In the genomic region with DNA sequence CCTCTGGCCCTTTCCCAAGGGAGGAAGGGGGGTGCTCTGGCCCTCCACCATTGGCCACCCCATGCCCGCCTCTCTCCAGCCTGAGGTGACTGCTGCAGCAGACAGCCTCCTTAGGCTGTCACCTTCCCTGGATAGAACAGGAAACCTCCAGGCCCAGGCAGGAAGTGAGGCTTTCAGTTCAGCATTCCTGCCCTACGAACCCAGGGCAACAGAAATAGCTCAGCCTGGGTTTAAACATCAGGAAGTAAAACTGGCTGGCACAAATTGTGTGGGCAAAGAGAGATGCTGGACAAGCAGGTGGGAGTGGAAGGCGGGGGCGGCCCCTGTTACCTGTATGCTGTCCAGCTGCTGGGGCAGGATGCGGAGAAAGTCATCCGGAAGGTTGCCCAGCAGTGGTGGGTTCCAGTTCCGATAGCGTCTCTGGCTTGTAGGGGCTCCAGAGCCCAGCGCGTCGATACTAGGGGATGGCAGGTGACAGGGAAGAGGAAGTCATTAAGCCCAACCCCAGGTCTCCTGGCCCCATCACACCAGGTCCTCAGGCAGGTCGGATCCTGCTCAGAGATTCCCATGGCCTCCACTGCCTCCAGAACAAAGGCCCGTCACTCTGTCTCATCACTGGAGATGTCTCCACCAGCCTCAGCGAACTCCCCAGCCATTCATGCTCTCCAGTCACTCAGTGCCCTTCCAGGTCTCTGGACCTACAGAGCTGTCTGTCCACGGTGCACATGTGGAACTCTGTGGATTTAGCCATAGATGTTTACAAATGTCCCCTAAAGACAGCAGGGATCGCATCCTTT, we compare ENCODE assay signal across 1 cellular context.
TF ChIP-seq lines count a peak whose summit lies in the region.

No MANE protein-coding gene starts in this region.

TF ChIP-seq in IMR-90, 13 proteins besides CTCF, POLR2A, EP300 and RAD21:
- TF ChIP-seq SMC3 (IDR thresholded peaks at IDR 0.05; ENCODE audit: low read depth, low read length): no peak
- no peak for TF ChIP-seq MXI1 (IDR thresholded peaks at IDR 0.05; ENCODE audit: borderline replicate concordance, low read depth, low read length)
- TF ChIP-seq RCOR1 (IDR thresholded peaks at IDR 0.05; ENCODE audit: insufficient replicate concordance, low read length): no peak
- TF ChIP-seq BHLHE40 (IDR thresholded peaks at IDR 0.05; ENCODE audit: low read depth, low read length): no peak
- TF ChIP-seq RFX5 (IDR thresholded peaks at IDR 0.05; ENCODE audit: low read depth, low read length): no peak
- TF ChIP-seq, protein P1, sequence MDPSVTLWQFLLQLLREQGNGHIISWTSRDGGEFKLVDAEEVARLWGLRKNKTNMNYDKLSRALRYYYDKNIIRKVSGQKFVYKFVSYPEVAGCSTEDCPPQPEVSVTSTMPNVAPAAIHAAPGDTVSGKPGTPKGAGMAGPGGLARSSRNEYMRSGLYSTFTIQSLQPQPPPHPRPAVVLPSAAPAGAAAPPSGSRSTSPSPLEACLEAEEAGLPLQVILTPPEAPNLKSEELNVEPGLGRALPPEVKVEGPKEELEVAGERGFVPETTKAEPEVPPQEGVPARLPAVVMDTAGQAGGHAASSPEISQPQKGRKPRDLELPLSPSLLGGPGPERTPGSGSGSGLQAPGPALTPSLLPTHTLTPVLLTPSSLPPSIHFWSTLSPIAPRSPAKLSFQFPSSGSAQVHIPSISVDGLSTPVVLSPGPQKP (IDR thresholded peaks at IDR 0.05; ENCODE audit: borderline replicate concordance, low read depth, low read length): no peak
- no peak for TF ChIP-seq FOS (IDR thresholded peaks at IDR 0.05; ENCODE audit: low read depth, low read length)
- no peak for TF ChIP-seq MAFK (IDR thresholded peaks at IDR 0.05; ENCODE audit: low read depth, low read length)
- TF ChIP-seq, protein P2, sequence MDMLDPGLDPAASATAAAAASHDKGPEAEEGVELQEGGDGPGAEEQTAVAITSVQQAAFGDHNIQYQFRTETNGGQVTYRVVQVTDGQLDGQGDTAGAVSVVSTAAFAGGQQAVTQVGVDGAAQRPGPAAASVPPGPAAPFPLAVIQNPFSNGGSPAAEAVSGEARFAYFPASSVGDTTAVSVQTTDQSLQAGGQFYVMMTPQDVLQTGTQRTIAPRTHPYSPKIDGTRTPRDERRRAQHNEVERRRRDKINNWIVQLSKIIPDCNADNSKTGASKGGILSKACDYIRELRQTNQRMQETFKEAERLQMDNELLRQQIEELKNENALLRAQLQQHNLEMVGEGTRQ (IDR thresholded peaks at IDR 0.05; ENCODE audit: low read depth, low read length): no peak
- no peak for TF ChIP-seq NFE2L2 (IDR thresholded peaks at IDR 0.05; ENCODE audit: low read depth, low read length)
- no peak for TF ChIP-seq CEBPB (IDR thresholded peaks at IDR 0.05; ENCODE audit: low read depth, low read length)
- TF ChIP-seq CHD1 (IDR thresholded peaks at IDR 0.05; ENCODE audit: low read depth, low read length): no peak
- TF ChIP-seq MAZ (IDR thresholded peaks at IDR 0.05; ENCODE audit: borderline replicate concordance, low read depth, low read length): no peak
